In genomic region chr1:68801440-68801839, GRCh38 we compare ENCODE assay signal across 27 cellular contexts.
"Had no signal": no experiment of that assay in that cellular context is flagged by ENCODE, and none has a peak within 500 bp of the region (broad histone marks: within the 10 kb centered on the region; RNA-seq: fewer than 3 reads in every experiment).

No MANE protein-coding gene starts in this region.

- H3K4me3 ChIP-seq: stomach, suprapubic skin, testis, thoracic aorta, thyroid gland, tibial artery, tibial nerve, transverse colon, upper lobe of left lung, upper lobe of right lung, uterus, vagina had no signal

- DNase-seq: stimulated activated CD4-positive, alpha-beta T cell treated with anti-CD3 and anti-CD28 coated beads, Interleukin-2, amount 100 ng/mL, for 48 hours; stimulated activated CD4-positive, alpha-beta T cell treated with anti-CD3 and anti-CD28 coated beads, Interleukin-4, amount 100 ng/mL, for 1 hour; stimulated activated CD4-positive, alpha-beta T cell treated with anti-CD3 and anti-CD28 coated beads, Interleukin-4, amount 100 ng/mL, for 24 hours; stimulated activated CD4-positive, alpha-beta T cell treated with anti-CD3 and anti-CD28 coated beads, Interleukin-4, amount 100 ng/mL, for 4 hours; stimulated activated CD8-positive, alpha-beta memory T cell treated with anti-CD3 and anti-CD28 coated beads, Interleukin-4, amount 100 ng/mL, for 48 hours; stimulated activated naive B cell treated with anti-CD40 and anti-IgM and Interleukin-4, amounts not matched to agents 10 μg/mL and 1 μg/mL and 100 μg/mL, for 72 hours; stimulated activated naive CD4-positive, alpha-beta T cell; stimulated activated naive CD4-positive, alpha-beta T cell treated with Interleukin-2 at 50 U/mL for 16 hours; stimulated activated naive CD8-positive, alpha-beta T cell treated with anti-CD3 and anti-CD28 coated beads, Interleukin-15, amount 100 ng/mL, for 72 hours; stimulated activated naive CD8-positive, alpha-beta T cell treated with anti-CD3 and anti-CD28 coated beads, Interleukin-15, Interleukin-2, amounts not matched to agents 100 U/mL and 50 U/mL, for 24 hours; stomach; substantia nigra; testis; thyroid gland; tibial artery; transverse colon; trophoblast cell; upper lobe of left lung; upper lobe of right lung; uterus had no signal

- H3K4me1 ChIP-seq: suprapubic skin, testis, thyroid gland, transverse colon, upper lobe of right lung, uterus had no signal

- H3K27me3 ChIP-seq: stomach, suprapubic skin, testis, thyroid gland, tibial artery, tibial nerve, transverse colon, upper lobe of left lung, upper lobe of right lung, uterus, vagina had no signal

- H3K9me3 ChIP-seq: stomach, suprapubic skin, testis, thoracic aorta, thyroid gland, tibial artery, tibial nerve, transverse colon, upper lobe of left lung, upper lobe of right lung, uterus, vagina had no signal

- ATAC-seq: stimulated activated effector memory CD8-positive, alpha-beta T cell treated with anti-CD3 and anti-CD28 coated beads, Interleukin-12 subunit alpha, Interleukin-12 subunit beta, amount 100 ng/mL, for 72 hours; stimulated activated memory B cell treated with anti-CD40 and anti-IgM and Interleukin-4, amounts not matched to agents 10 μg/mL and 1 μg/mL and 100 μg/mL, for 72 hours; stimulated activated naive B cell treated with anti-CD40 and anti-IgM and Interleukin-4, amounts not matched to agents 10 μg/mL and 1 μg/mL and 100 μg/mL, for 72 hours; stimulated activated naive CD8-positive, alpha-beta T cell treated with anti-CD3 and anti-CD28 coated beads, Interleukin-15, amount 100 ng/mL, for 72 hours; stimulated activated naive CD8-positive, alpha-beta T cell treated with anti-CD3 and anti-CD28 coated beads, Interleukin-15, Interleukin-2, amounts not matched to agents 100 U/mL and 50 U/mL, for 24 hours; upper lobe of right lung had no signal

- H3K27ac ChIP-seq: stomach, suprapubic skin, testis, thoracic aorta, thyroid gland, tibial artery, tibial nerve, transverse colon, upper lobe of left lung, upper lobe of right lung, uterus, vagina had no signal

- FAIRE-seq: urothelium cell line had no signal

- H3K36me3 ChIP-seq: stomach, suprapubic skin, thoracic aorta, thyroid gland, tibial artery, tibial nerve, transverse colon, upper lobe of left lung, upper lobe of right lung, uterus, vagina had no signal
